Comparison of ENCODE assay signal across 1 cellular context in genomic region chr13:104318121-104318520, GRCh38.
TF ChIP-seq lines count a peak whose summit lies in the region.

No MANE protein-coding gene starts in this region.

TF ChIP-seq in HCT116, 20 proteins besides CTCF, POLR2A, EP300 and RAD21 (continued from another document):
- no peak for TF ChIP-seq POLR2AphosphoS5 (IDR thresholded peaks at IDR 0.05; ENCODE audit: low read depth, low read length)
- TF ChIP-seq EZH2 (IDR thresholded peaks at IDR 0.05) = no peak
